ENCODE assay signal across 1 cellular context in genomic region chr12:52926596-52927241, GRCh38.
TF ChIP-seq lines count a peak whose summit lies in the region.

No MANE protein-coding gene starts in this region.

TF ChIP-seq in A549, 52 proteins besides CTCF, POLR2A, EP300 and RAD21 (continued from another document):
- TF ChIP-seq SREBF2 (IDR thresholded peaks at IDR 0.05): no peak
- no peak for TF ChIP-seq CBX2 (IDR thresholded peaks at IDR 0.05; ENCODE audit: borderline replicate concordance, low read depth)
- TF ChIP-seq MYC (IDR thresholded peaks at IDR 0.05; ENCODE audit: borderline replicate concordance, low read length): no peak
- peak; percentile 56; the same call in 1 of the 2 replicates for TF ChIP-seq ZNF302 (CRISPR knock-in tag; IDR thresholded peaks at IDR 0.05)
- TF ChIP-seq RFX5 (IDR thresholded peaks at IDR 0.05): no peak
- peak; percentile 82; the same call in 1 of the 2 replicates for TF ChIP-seq HOXA7 (CRISPR knock-in tag; IDR thresholded peaks at IDR 0.05)
- no peak for TF ChIP-seq EHMT2 (IDR thresholded peaks at IDR 0.05; ENCODE audit: low read depth)
- 0 out of 2 replicates have a peak, but pooled peaks have one; percentile 7 for TF ChIP-seq ATOH8 (CRISPR knock-in tag; IDR thresholded peaks at IDR 0.05; ENCODE audit: low read depth)
- TF ChIP-seq RARB (CRISPR knock-in tag; IDR thresholded peaks at IDR 0.05): no peak; the same call in 1 of the 2 replicates
- TF ChIP-seq RCOR1 (IDR thresholded peaks at IDR 0.05; ENCODE audit: low read depth, low read length): no peak
- no peak for TF ChIP-seq MAFK (IDR thresholded peaks at IDR 0.05; ENCODE audit: partially characterized antibody)
- no peak for TF ChIP-seq PHF8 (IDR thresholded peaks at IDR 0.05; ENCODE audit: borderline replicate concordance, low read depth)
- no peak for TF ChIP-seq MAZ (IDR thresholded peaks at IDR 0.05; ENCODE audit: borderline replicate concordance, low read depth, low read length)
- TF ChIP-seq ZC3H11A (IDR thresholded peaks at IDR 0.05): no peak
- TF ChIP-seq KDM1A (IDR thresholded peaks at IDR 0.05; ENCODE audit: low read depth): no peak
- peak; percentile 82 for TF ChIP-seq EHF (CRISPR knock-in tag; IDR thresholded peaks at IDR 0.05)
- no peak for TF ChIP-seq ZFP36 (IDR thresholded peaks at IDR 0.05; ENCODE audit: borderline replicate concordance, partially characterized antibody)
- no peak for TF ChIP-seq ELK1 (IDR thresholded peaks at IDR 0.05; ENCODE audit: low read depth, low read length)
- no peak for TF ChIP-seq BCL3 (IDR thresholded peaks at IDR 0.05)
- TF ChIP-seq HOXB5 (CRISPR knock-in tag; IDR thresholded peaks at IDR 0.05): no peak; the same call in 1 of the 2 replicates
- TF ChIP-seq TP53 (CRISPR knock-in tag; IDR thresholded peaks at IDR 0.05): no peak
- TF ChIP-seq REST (IDR thresholded peaks at IDR 0.05): no peak
- TF ChIP-seq CEBPB (IDR thresholded peaks at IDR 0.05): no peak
- TF ChIP-seq SMC3 (IDR thresholded peaks at IDR 0.05): no peak
- peak; percentile 77; the same call in 1 of the 2 replicates for TF ChIP-seq TFCP2L1 (CRISPR knock-in tag; IDR thresholded peaks at IDR 0.05)
- no peak for TF ChIP-seq E2F6 (IDR thresholded peaks at IDR 0.05; ENCODE audit: borderline replicate concordance, low read depth)
- TF ChIP-seq HMGXB4 (CRISPR knock-in tag; IDR thresholded peaks at IDR 0.05; ENCODE audit: borderline replicate concordance): no peak
- TF ChIP-seq NR3C1 (IDR thresholded peaks at IDR 0.05): no peak
